ENCODE assay signal across 18 cellular contexts in genomic region chr4:151833174-151833573, GRCh38.
DNase-seq lines count a peak whose midpoint lies in the region; ATAC-seq and TF ChIP-seq lines count a peak whose summit lies in the region.
"Had no signal": no experiment of that assay in that cellular context is flagged by ENCODE, and none has a peak within 500 bp of the region (broad histone marks: within the 10 kb centered on the region; RNA-seq: fewer than 3 reads in every experiment).

No MANE protein-coding gene starts in this region.

- H3K9me3 Mint-ChIP-seq in activated T-cell treated with anti-CD3 and anti-CD28 coated beads, Interleukin-2, amount 50 U/mL, for 4 hours = no peaks in the 10 kb centered on the region
- no peaks in the 10 kb centered on the region for H3K9me3 Mint-ChIP-seq in activated T-cell treated with anti-CD3 and anti-CD28 coated beads, Interleukin-2, amount 50 U/mL, for 24 hours
- H3K9me3 Mint-ChIP-seq in glutamatergic neuron (ENCODE audit: unreplicated experiment) (peaks cover 2% of the 10 kb centered on the region), WTC11 (peaks cover 19% of the 10 kb centered on the region)
- H3K9me3 Mint-ChIP-seq: T-helper 1 cell treated with Interleukin-12 subunit alpha and Interleukin-12 subunit beta and Interleukin-4 antibody, amounts not matched to agents 30 μg/mL and 1 μg/mL, for 36 hours had no signal

- DNase-seq in activated T-cell treated with anti-CD3 and anti-CD28 coated beads, Interleukin-2, amount 50 U/mL, for 4 hours = no peak
- DNase-seq in activated T-cell treated with anti-CD3 and anti-CD28 coated beads, Interleukin-2, amount 50 U/mL, for 24 hours = no peak
- DNase-seq in glutamatergic neuron = no peak
- no peak for DNase-seq in WTC11 (ENCODE audit: low spot score)
- DNase-seq in stimulated activated naive CD4-positive, alpha-beta T cell treated with Interleukin-2 at 50 U/mL for 16 hours (lab: John Stamatoyannopoulos, UW) = no peak
- DNase-seq in effector CD8-positive, alpha-beta T cell (lab: John Stamatoyannopoulos, UW) = no peak
- DNase-seq: Karpas-422, MM.1S, NCI-H1105 treated with DMSO at 0.1 percent for 48 hours, NCI-H1930, NCI-H2171, NCI-H774, Right ventricle myocardium superior, SK-N-SH had no signal

- CTCF ChIA-PET in WTC11 (lab: Charles Lee) = no interaction called here

- peak; percentile 27 to 48 for ATAC-seq in activated T-cell treated with anti-CD3 and anti-CD28 coated beads, Interleukin-2, amount 50 U/mL, for 4 hours
- ATAC-seq in GM21390 (IDR thresholded peaks at IDR 0.05; ENCODE audit: unreplicated experiment) = peak; percentile 63
- ATAC-seq in HG03095 (IDR thresholded peaks at IDR 0.05; ENCODE audit: unreplicated experiment) = peak; percentile 71
- ATAC-seq in WTC11 = no peak
- ATAC-seq: Panc1 had no signal

- H3K4me3 Mint-ChIP-seq in activated T-cell treated with anti-CD3 and anti-CD28 coated beads, Interleukin-2, amount 50 U/mL, for 4 hours = no peak overlapping the region
- no peak overlapping the region for H3K4me3 Mint-ChIP-seq in activated T-cell treated with anti-CD3 and anti-CD28 coated beads, Interleukin-2, amount 50 U/mL, for 24 hours
- no peak overlapping the region for H3K4me3 Mint-ChIP-seq in glutamatergic neuron (ENCODE audit: unreplicated experiment)
- H3K4me3 Mint-ChIP-seq in WTC11 = no peak overlapping the region
- H3K4me3 Mint-ChIP-seq: T-helper 1 cell treated with Interleukin-12 subunit alpha and Interleukin-12 subunit beta and Interleukin-4 antibody, amounts not matched to agents 30 μg/mL and 1 μg/mL, for 36 hours had no signal

- POLR2A ChIA-PET in WTC11 (lab: Charles Lee) = no interaction called here

- TF ChIP-seq CTCF in glutamatergic neuron (IDR thresholded peaks at IDR 0.05; ENCODE audit: partially characterized antibody, unreplicated experiment) = no peak
- no peak for TF ChIP-seq CTCF in WTC11 (IDR thresholded peaks at IDR 0.05)

- H3K36me3 Mint-ChIP-seq in activated T-cell treated with anti-CD3 and anti-CD28 coated beads, Interleukin-2, amount 50 U/mL, for 4 hours (ENCODE audit: insufficient read depth) = no peaks in the 10 kb centered on the region
- no peaks in the 10 kb centered on the region for H3K36me3 Mint-ChIP-seq in activated T-cell treated with anti-CD3 and anti-CD28 coated beads, Interleukin-2, amount 50 U/mL, for 24 hours (ENCODE audit: low read depth)
- H3K36me3 Mint-ChIP-seq in glutamatergic neuron (ENCODE audit: unreplicated experiment) (no peaks in the 10 kb centered on the region), WTC11 (peaks cover 11% of the 10 kb centered on the region)

- H3K27me3 Mint-ChIP-seq in activated T-cell treated with anti-CD3 and anti-CD28 coated beads, Interleukin-2, amount 50 U/mL, for 4 hours (ENCODE audit: low read depth) = no peaks in the 10 kb centered on the region
- H3K27me3 Mint-ChIP-seq in activated T-cell treated with anti-CD3 and anti-CD28 coated beads, Interleukin-2, amount 50 U/mL, for 24 hours = no peaks in the 10 kb centered on the region
- H3K27me3 Mint-ChIP-seq in glutamatergic neuron (ENCODE audit: unreplicated experiment) (no peaks in the 10 kb centered on the region), WTC11 (ENCODE audit: low read depth) (no peaks in the 10 kb centered on the region; the same call in 1 of the 2 replicates)

- no peaks in the 10 kb centered on the region for H3K4me1 Mint-ChIP-seq in activated T-cell treated with anti-CD3 and anti-CD28 coated beads, Interleukin-2, amount 50 U/mL, for 4 hours (ENCODE audit: low read depth)
- peaks cover 11% of the 10 kb centered on the region for H3K4me1 Mint-ChIP-seq in activated T-cell treated with anti-CD3 and anti-CD28 coated beads, Interleukin-2, amount 50 U/mL, for 24 hours (ENCODE audit: low read depth)
- H3K4me1 Mint-ChIP-seq in glutamatergic neuron (ENCODE audit: low read depth, unreplicated experiment) (no peaks in the 10 kb centered on the region), WTC11 (peaks cover 18% of the 10 kb centered on the region)

- no peak overlapping the region for H3K27ac Mint-ChIP-seq in activated T-cell treated with anti-CD3 and anti-CD28 coated beads, Interleukin-2, amount 50 U/mL, for 24 hours
- H3K27ac Mint-ChIP-seq in glutamatergic neuron (ENCODE audit: unreplicated experiment) (no peak overlapping the region), WTC11 (no peak overlapping the region)
- H3K27ac Mint-ChIP-seq: T-helper 1 cell treated with Interleukin-12 subunit alpha and Interleukin-12 subunit beta and Interleukin-4 antibody, amounts not matched to agents 30 μg/mL and 1 μg/mL, for 36 hours had no signal

TF ChIP-seq in WTC11, 78 proteins besides CTCF, POLR2A, EP300 and RAD21:
- TF ChIP-seq ETV6 (CRISPR knock-in tag; IDR thresholded peaks at IDR 0.05) = no peak
- no peak for TF ChIP-seq NFE2L1 (CRISPR knock-in tag; IDR thresholded peaks at IDR 0.05)
- TF ChIP-seq ZNF671 (CRISPR knock-in tag; IDR thresholded peaks at IDR 0.05) = no peak
- no peak for TF ChIP-seq GTF2I (CRISPR knock-in tag; conservative IDR thresholded peaks at IDR 0.05)
- TF ChIP-seq PREB (CRISPR knock-in tag; IDR thresholded peaks at IDR 0.05; ENCODE audit: borderline replicate concordance) = no peak
- TF ChIP-seq HMGXB4 (CRISPR knock-in tag; IDR thresholded peaks at IDR 0.05) = no peak
- TF ChIP-seq IRF1 (CRISPR knock-in tag; IDR thresholded peaks at IDR 0.05) = no peak
- no peak for TF ChIP-seq TCF7 (CRISPR knock-in tag; IDR thresholded peaks at IDR 0.05; ENCODE audit: low read depth)
- TF ChIP-seq FOXP1 (CRISPR knock-in tag; IDR thresholded peaks at IDR 0.05; ENCODE audit: borderline replicate concordance) = no peak
- TF ChIP-seq AR (CRISPR knock-in tag; IDR thresholded peaks at IDR 0.05) = no peak
- no peak for TF ChIP-seq SMAD3 (CRISPR knock-in tag; IDR thresholded peaks at IDR 0.05; ENCODE audit: borderline replicate concordance)
